In genomic region chr17:16922386-16923096, GRCh38 we compare ENCODE assay signal across 12 cellular contexts. TPM values are rescaled to one million over a fixed set of nuclear protein-coding genes. Genes with fewer than 3 reads are reported as not detected.
DNase-seq lines count a peak whose midpoint lies in the region; ATAC-seq and TF ChIP-seq lines count a peak whose summit lies in the region.
"Had no signal": no experiment of that assay in that cellular context is flagged by ENCODE, and none has a peak within 500 bp of the region (broad histone marks: within the 10 kb centered on the region; RNA-seq: fewer than 3 reads in every experiment).

No MANE protein-coding gene starts in this region.

- H3K4me1 ChIP-seq in OCI-LY7 (ENCODE audit: insufficient read depth, low read length, poor library complexity, severe bottlenecking), result peaks cover 5% of the 10 kb centered on the region
- H3K4me1 ChIP-seq: tibial nerve had no signal

- H2AFZ ChIP-seq in OCI-LY7 (ENCODE audit: low read length), result no peak overlapping the region

- in situ Hi-C loops in ACHN (cut with HindIII; ENCODE audit: low pct_ligation_motif_present, low pct_unique_long_range_greater_than_20kb, low sequenced_read_pairs), result no loop called here

- no peak overlapping the region for H3K4me3 ChIP-seq in GM12864 (ENCODE audit: low read depth, low read length)
- no peak overlapping the region for H3K4me3 ChIP-seq in OCI-LY7 (ENCODE audit: low read depth, low read length, poor library complexity, severe bottlenecking)
- no peak overlapping the region for H3K4me3 ChIP-seq in epithelial cell of esophagus (ENCODE audit: low read length)
- H3K4me3 ChIP-seq: tibial nerve had no signal

- DNase-seq in ACHN (peak; percentile 23), GM12864 (ENCODE audit: low read depth) (no peak), OCI-LY7 (ENCODE audit: low spot score) (peak; percentile 62), epithelial cell of esophagus (ENCODE audit: low read depth) (peak; percentile 43), retina (no peak), NCI-H1694 (lab: John Stamatoyannopoulos, UW) (no peak)
- DNase-seq: NCI-H524, T-helper 9 cell had no signal

- H3K36me3 ChIP-seq in OCI-LY7 (ENCODE audit: insufficient read depth, low read length), result no peaks in the 10 kb centered on the region
- H3K36me3 ChIP-seq: tibial nerve had no signal

- no peaks in the 10 kb centered on the region for H3K9me3 ChIP-seq in OCI-LY7 (ENCODE audit: low read length)
- H3K9me3 ChIP-seq: tibial nerve had no signal

- H3K4me2 ChIP-seq in OCI-LY7 (ENCODE audit: low read length), result no peak overlapping the region

- BruUV-seq in OCI-LY7 (replicated peaks; lab: Mats Ljungman, UMichigan), result no TSS peak

- H4K20me1 ChIP-seq in OCI-LY7 (ENCODE audit: insufficient read depth, low read length), result no peaks in the 10 kb centered on the region

- intact Hi-C loops in OCI-LY7 (cut with micrococcal nuclease; ENCODE audit: unreplicated experiment), result loop anchor here (1.0 kb wide), 1 partner anchor 69 kb away; no protein-coding TSS in a partner anchor

- CTCF ChIA-PET in OCI-LY7 (lab: Charles Lee; ENCODE audit: unreplicated experiment), result interaction anchor here (0.6 kb wide), 1 partner anchor 172 kb away, joined by 4 read pairs; no protein-coding TSS in a partner anchor

- no peaks in the 10 kb centered on the region for H3K9me2 ChIP-seq in OCI-LY7 (ENCODE audit: insufficient read depth, low read length)

- POLR2A ChIA-PET in OCI-LY7 (lab: Charles Lee), result no interaction called here

- TF ChIP-seq CTCF in GM12864 (IDR thresholded peaks at IDR 0.05; ENCODE audit: low read depth, low read length, missing control alignments), result peak; percentile 28
- peak; percentile 74 for TF ChIP-seq CTCF in OCI-LY7 (conservative IDR thresholded peaks at IDR 0.05; ENCODE audit: low read length)
- TF ChIP-seq CTCF in epithelial cell of esophagus (IDR thresholded peaks at IDR 0.05; ENCODE audit: insufficient read depth, low read depth, low read length, missing control alignments), result no peak

- ATAC-seq in GM18520 (IDR thresholded peaks at IDR 0.05; ENCODE audit: unreplicated experiment) (no peak), HG02588 (IDR thresholded peaks at IDR 0.05; ENCODE audit: unreplicated experiment) (no peak)

- no peaks in the 10 kb centered on the region for H3K79me2 ChIP-seq in OCI-LY7 (ENCODE audit: insufficient read depth, low read depth, low read length)

- H3K27ac ChIP-seq in OCI-LY7 (ENCODE audit: low read depth, low read length, poor library complexity, severe bottlenecking), result no peak overlapping the region
- H3K27ac ChIP-seq: tibial nerve had no signal

RNA-seq across cellular contexts. Expression of gene TNFRSF13B, which starts 49.4 kb away (rescaled TPM):
- total RNA-seq in OCI-LY7 (2014; rRNA removed; shearing (Covaris generic)), result 15.5 and 19.3 TPM in 2 replicates
- 5.7 and 7.5 TPM in 2 replicates for total RNA-seq in OCI-LY7 (2022)
- total RNA-seq: neural crest cell, tibial nerve had no signal

Comparison
In these comparisons a context has a peak if more than half of its experiments do, and no peak if none do; other contexts are left out.
1. DNase-seq: peak in ACHN (single experiment), OCI-LY7 (single experiment) and epithelial cell of esophagus (single experiment); none in GM12864 (single experiment), retina (single experiment) and NCI-H1694 (single experiment).